ENCODE assay signal across 8 cellular contexts in the genomic region with DNA sequence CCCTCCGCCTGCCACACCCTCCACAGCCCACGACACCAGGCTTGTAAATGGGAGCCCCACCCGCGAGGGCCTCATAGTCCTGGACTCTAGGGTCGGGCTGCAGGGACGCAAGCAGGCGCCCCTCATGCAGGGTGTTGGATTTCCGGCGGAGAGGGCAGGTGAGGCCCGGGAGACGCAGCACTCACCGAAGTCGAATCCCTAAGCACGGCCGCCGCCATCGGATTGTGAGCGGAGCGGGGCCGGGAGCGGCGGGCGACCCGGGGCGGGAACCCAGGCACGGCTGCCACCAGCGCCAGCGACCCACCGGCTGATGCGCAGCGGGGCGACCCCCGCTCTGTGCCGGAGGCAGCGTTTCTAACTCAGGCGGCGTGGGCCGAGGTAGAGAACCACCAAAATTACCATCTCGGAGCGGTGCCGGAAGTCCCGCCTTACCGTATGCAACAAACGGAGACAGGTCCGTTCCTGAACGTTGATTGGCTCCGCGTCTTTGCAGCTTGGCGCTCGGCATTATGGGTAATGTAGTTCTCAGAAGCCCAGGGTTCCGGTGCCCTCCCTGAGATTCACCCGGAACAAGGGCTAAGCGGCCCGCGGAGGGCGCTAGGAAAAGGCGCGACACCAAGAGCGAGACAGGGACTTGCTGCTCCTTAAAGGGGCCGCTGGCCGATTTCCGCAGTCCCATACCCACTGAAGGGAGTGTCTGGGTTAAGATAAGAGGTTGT. TPM values are rescaled to one million over a fixed set of nuclear protein-coding genes. Genes with fewer than 3 reads are reported as not detected.
A peak's percentile ranks its signal among the peaks of the same experiment; 100 is the strongest.
DNase-seq lines count a peak whose midpoint lies in the region; ATAC-seq and TF ChIP-seq lines count a peak whose summit lies in the region.

A gene (minus strand): TSS at position 425 of the 719 bp plus-strand sequence. CDS start 207 bp downstream, at position 218.

- dilution Hi-C loops in mammary epithelial cell (cut with HindIII; ENCODE audit: low sequenced_read_pairs) = no loop called here

- DNase-seq in AG04449 (ENCODE audit: low read depth, low spot score) (peak; percentile 88), NCI-H2171 treated with DMSO at 0.1 percent for 48 hours (lab: John Stamatoyannopoulos, UW) (peak; percentile 96), mammary epithelial cell (peak; percentile 97)

- BruUV-seq in mammary epithelial cell (replicated peaks; lab: Mats Ljungman, UMichigan) = TSS peak; percentile 52

- intact Hi-C loops in mammary epithelial cell (cut with micrococcal nuclease) = loop anchor here (1.0 to 10.0 kb wide), 4 partner anchors 19 to 336 kb away; a partner anchor contains a TSS

- H3K4me1 ChIP-seq in mammary epithelial cell (ENCODE audit: insufficient read depth, low read length) = peaks cover 3% of the 10 kb centered on the region
- H3K4me1 ChIP-seq in iPS-20b (ENCODE audit: insufficient read depth, low read length) = 0 out of 2 replicates have a peak, but pooled peaks cover 6% of the 10 kb centered on the region
- peaks cover 10 to 23% (median 21%) of the 10 kb centered on the region in 3 donors for H3K4me1 ChIP-seq in skeletal muscle tissue (ENCODE audit: control insufficient read depth in 3 of 3, insufficient read depth in 3 of 3, low read length in 3 of 3)

- TF ChIP-seq CTCF in AG04449 (IDR thresholded peaks at IDR 0.05; ENCODE audit: insufficient read depth, low read length, missing control alignments) (peak; percentile 35), VCaP (conservative IDR thresholded peaks at IDR 0.05) (peak; percentile 56), mammary epithelial cell (conservative IDR thresholded peaks at IDR 0.05 in 1 of 2, IDR thresholded peaks at IDR 0.05 in 1 of 2; ENCODE audit: extremely low read depth in 1 of 2, insufficient read depth in 1 of 2, low read depth in 1 of 2, low read length in 2 of 2) (peak in 1 of 2 donors; percentile 32)

- H3K36me3 ChIP-seq in mammary epithelial cell (ENCODE audit: insufficient read depth, low read length) = peaks cover 7% of the 10 kb centered on the region
- peaks cover 34% of the 10 kb centered on the region for H3K36me3 ChIP-seq in iPS-20b (ENCODE audit: insufficient read depth, low read depth, low read length)
- peaks cover 31 to 42% (median 33%) of the 10 kb centered on the region in 3 donors for H3K36me3 ChIP-seq in skeletal muscle tissue (ENCODE audit: control insufficient read depth in 3 of 3, insufficient read depth in 3 of 3, low read length in 3 of 3)

- CTCF ChIA-PET in AG04449 (lab: Yijun Ruan, JAX) (no interaction called here), mammary epithelial cell (lab: Charles Lee; ENCODE audit: low non-redundant PET) (no interaction called here)

- peak; percentile 96 for ATAC-seq in GM18870 (IDR thresholded peaks at IDR 0.05; ENCODE audit: unreplicated experiment)
- ATAC-seq in HG03108 (IDR thresholded peaks at IDR 0.05; ENCODE audit: unreplicated experiment) = peak; percentile 86

- H4K20me1 ChIP-seq in mammary epithelial cell (ENCODE audit: insufficient read depth, low read length) = no peaks in the 10 kb centered on the region

- POLR2A ChIA-PET in AG04449 (lab: Yijun Ruan, JAX) = no interaction called here

- no peaks in the 10 kb centered on the region for H3K27me3 ChIP-seq in mammary epithelial cell (ENCODE audit: insufficient read depth, low read length)
- H3K27me3 ChIP-seq in iPS-20b (ENCODE audit: insufficient read depth, low read length) = peaks cover 7% of the 10 kb centered on the region
- H3K27me3 ChIP-seq in skeletal muscle tissue (ENCODE audit: control insufficient read depth in 3 of 3, insufficient read depth in 3 of 3, low read length in 3 of 3) = no peaks in the 10 kb centered on the region

- in situ Hi-C loops in mammary epithelial cell (cut with MboI; ENCODE audit: low sequenced_read_pairs in 2 of 2) = no loop called here

- peaks cover 28% of the 10 kb centered on the region for H3K79me2 ChIP-seq in mammary epithelial cell (ENCODE audit: insufficient read depth, low read length)

- WGBS in mammary epithelial cell (ENCODE audit: low coverage, missing lambda C conversion rate) = 2% methylated on average over 19 of the region's 62 CpGs

- peaks cover 52% of the 10 kb centered on the region for H3K9me3 ChIP-seq in mammary epithelial cell (replicated peaks; ENCODE audit: insufficient read depth, low read length)
- peaks cover 75% of the 10 kb centered on the region for H3K9me3 ChIP-seq in iPS-20b (ENCODE audit: insufficient read depth, low read depth, low read length)
- H3K9me3 ChIP-seq in skeletal muscle tissue (ENCODE audit: control insufficient read depth in 3 of 3, low read length in 3 of 3) = peaks cover 18 to 28% (median 26%) of the 10 kb centered on the region in 3 donors

- H3K27ac ChIP-seq in VCaP (peak within 1 kb of the TSS; percentile 83), mammary epithelial cell (ENCODE audit: insufficient read depth, low read depth, low read length) (peak within 1 kb of the TSS; percentile 28), iPS-20b (ENCODE audit: low read length) (peak within 1 kb of the TSS; percentile 69), skeletal muscle tissue (ENCODE audit: low read depth, low read length) (peak within 1 kb of the TSS; percentile 61)

- peak within 1 kb of the TSS; percentile 90 for H3K4me3 ChIP-seq in AG04449 (ENCODE audit: low read depth, low read length)
- peak within 1 kb of the TSS; percentile 80 to 90 (median 84) for H3K4me3 ChIP-seq in mammary epithelial cell (replicated peaks in 1 of 3; ENCODE audit: insufficient read depth in 1 of 3, low read depth in 2 of 3, low read length in 3 of 3)
- peak within 1 kb of the TSS; percentile 83 for H3K4me3 ChIP-seq in iPS-20b (ENCODE audit: low read length)
- H3K4me3 ChIP-seq in skeletal muscle tissue (ENCODE audit: low read length in 3 of 3) = peak within 1 kb of the TSS; percentile 86 to 92 (median 90)

- H2AFZ ChIP-seq in mammary epithelial cell (ENCODE audit: low read depth, low read length) = peak within 1 kb of the TSS; percentile 97

- H3K4me2 ChIP-seq in mammary epithelial cell (ENCODE audit: insufficient read depth, low read depth, low read length) = peak within 1 kb of the TSS; percentile 85

- H3K9ac ChIP-seq in mammary epithelial cell (ENCODE audit: insufficient read depth, low read length) = peak within 1 kb of the TSS; percentile 17
- H3K9ac ChIP-seq in iPS-20b (ENCODE audit: low read depth, low read length) = peak within 1 kb of the TSS; percentile 82; the same call in 1 of the 2 replicates
- H3K9ac ChIP-seq in skeletal muscle tissue (ENCODE audit: low read depth in 1 of 3, low read length in 3 of 3) = peak within 1 kb of the TSS; percentile 74 to 94 (median 88)

RNA-seq across cellular contexts. Expression of the gene that starts here (rescaled TPM):
- total RNA-seq in mammary epithelial cell (1 to 10 TPM; 5.3 to 6.3 TPM), skeletal muscle tissue (7.8 TPM)
- 3.2 TPM for polyA plus RNA-seq in mammary epithelial cell
- 17.8 TPM for polyA minus RNA-seq in mammary epithelial cell

Comparison
In these comparisons a context has a peak if more than half of its experiments do, and no peak if none do; other contexts are left out.
1. Peak in every context shown above with its lines: DNase-seq, ATAC-seq, H3K4me3 ChIP-seq and H3K27ac ChIP-seq.
2. H3K27ac ChIP-seq: peak in every context shown above with its lines; median percentile 83 in VCaP; 69 in iPS-20b; 61 in skeletal muscle tissue; 28 in mammary epithelial cell.
3. H3K9ac ChIP-seq: peak in every context shown above with its lines; median percentile 88 in skeletal muscle tissue; 82 in iPS-20b; 17 in mammary epithelial cell.